15 cellular contexts compared by ENCODE assay signal in the genomic region with DNA sequence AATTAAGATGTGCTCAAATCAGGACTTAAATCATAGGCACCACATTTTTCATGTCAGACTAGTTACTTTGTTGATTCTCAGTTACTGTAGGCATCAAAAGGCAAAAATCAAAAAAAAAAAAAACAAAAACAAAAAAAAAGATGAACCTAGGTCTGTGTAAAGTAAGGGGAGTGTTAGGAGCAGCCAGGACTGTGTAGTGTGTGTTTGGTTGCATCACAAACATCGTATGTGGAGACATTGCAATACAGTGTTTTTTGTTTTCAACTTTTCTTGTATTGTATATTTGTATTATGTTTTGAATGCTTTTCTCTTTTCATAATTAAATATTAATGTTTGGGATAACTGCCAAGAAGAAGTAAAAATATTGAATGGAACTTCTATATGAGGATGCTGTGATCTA.
"Had no signal": no experiment of that assay in that cellular context is flagged by ENCODE, and none has a peak within 500 bp of the region (broad histone marks: within the 10 kb centered on the region; RNA-seq: fewer than 3 reads in every experiment).

No MANE protein-coding gene starts in this region.

- H3K27me3 ChIP-seq: esophagus muscularis mucosa had no signal

- DNase-seq: activated CD4-positive, alpha-beta T cell treated with anti-CD3 and anti-CD28 coated beads, Interleukin-2, amount 50 U/mL, for 1 hour; activated CD8-positive, alpha-beta memory T cell treated with anti-CD3 and anti-CD28 coated beads, Interleukin-2, amount 10 ng/mL, durations not matched to agents 7 days and 5 days; activated effector memory CD4-positive, alpha-beta T cell treated with Interleukin-2 at 50 U/mL for 16 hours; activated T-cell treated with anti-CD3 and anti-CD28 coated beads, Interleukin-2, amount 50 U/mL, for 24 hours; glutamatergic neuron; immature natural killer cell; left colon; mucosa of descending colon; natural killer cell; occipital lobe; stimulated activated CD4-positive, alpha-beta T cell treated with anti-CD3 and anti-CD28 coated beads, Interleukin-4, amount 100 ng/mL, for 24 hours had no signal

- H3K4me3 Mint-ChIP-seq: activated CD8-positive, alpha-beta memory T cell treated with anti-CD3 and anti-CD28 coated beads, Interleukin-2, amount 10 ng/mL, durations not matched to agents 7 days and 5 days; activated naive CD4-positive, alpha-beta T cell treated with anti-CD3 and anti-CD28 coated beads, Interleukin-2, amount 50 U/mL, for 24 hours; activated T-cell treated with anti-CD3 and anti-CD28 coated beads, Interleukin-2, amount 50 U/mL, for 24 hours; immature natural killer cell; natural killer cell had no signal

- H3K27ac Mint-ChIP-seq: activated CD8-positive, alpha-beta memory T cell treated with anti-CD3 and anti-CD28 coated beads, Interleukin-2, amount 10 ng/mL, durations not matched to agents 7 days and 5 days; activated naive CD4-positive, alpha-beta T cell treated with anti-CD3 and anti-CD28 coated beads, Interleukin-2, amount 50 U/mL, for 24 hours; activated T-cell treated with anti-CD3 and anti-CD28 coated beads, Interleukin-2, amount 50 U/mL, for 24 hours; immature natural killer cell; natural killer cell had no signal

- H3K4me3 ChIP-seq: esophagus muscularis mucosa, mucosa of descending colon had no signal

- FAIRE-seq: bronchial epithelial cell, endometrium had no signal

- ATAC-seq: activated CD8-positive, alpha-beta memory T cell treated with anti-CD3 and anti-CD28 coated beads, Interleukin-2, amount 10 ng/mL, durations not matched to agents 7 days and 5 days; left colon; mucosa of descending colon; natural killer cell had no signal

- H3K4me1 Mint-ChIP-seq: natural killer cell had no signal

- H3K27me3 Mint-ChIP-seq: activated CD8-positive, alpha-beta memory T cell treated with anti-CD3 and anti-CD28 coated beads, Interleukin-2, amount 10 ng/mL, durations not matched to agents 7 days and 5 days; activated naive CD4-positive, alpha-beta T cell treated with anti-CD3 and anti-CD28 coated beads, Interleukin-2, amount 50 U/mL, for 24 hours; activated T-cell treated with anti-CD3 and anti-CD28 coated beads, Interleukin-2, amount 50 U/mL, for 24 hours had no signal

- H3K9me3 Mint-ChIP-seq: activated naive CD4-positive, alpha-beta T cell treated with anti-CD3 and anti-CD28 coated beads, Interleukin-2, amount 50 U/mL, for 24 hours; activated T-cell treated with anti-CD3 and anti-CD28 coated beads, Interleukin-2, amount 50 U/mL, for 24 hours had no signal
